Comparison of ENCODE assay signal across 31 cellular contexts in the genomic region with DNA sequence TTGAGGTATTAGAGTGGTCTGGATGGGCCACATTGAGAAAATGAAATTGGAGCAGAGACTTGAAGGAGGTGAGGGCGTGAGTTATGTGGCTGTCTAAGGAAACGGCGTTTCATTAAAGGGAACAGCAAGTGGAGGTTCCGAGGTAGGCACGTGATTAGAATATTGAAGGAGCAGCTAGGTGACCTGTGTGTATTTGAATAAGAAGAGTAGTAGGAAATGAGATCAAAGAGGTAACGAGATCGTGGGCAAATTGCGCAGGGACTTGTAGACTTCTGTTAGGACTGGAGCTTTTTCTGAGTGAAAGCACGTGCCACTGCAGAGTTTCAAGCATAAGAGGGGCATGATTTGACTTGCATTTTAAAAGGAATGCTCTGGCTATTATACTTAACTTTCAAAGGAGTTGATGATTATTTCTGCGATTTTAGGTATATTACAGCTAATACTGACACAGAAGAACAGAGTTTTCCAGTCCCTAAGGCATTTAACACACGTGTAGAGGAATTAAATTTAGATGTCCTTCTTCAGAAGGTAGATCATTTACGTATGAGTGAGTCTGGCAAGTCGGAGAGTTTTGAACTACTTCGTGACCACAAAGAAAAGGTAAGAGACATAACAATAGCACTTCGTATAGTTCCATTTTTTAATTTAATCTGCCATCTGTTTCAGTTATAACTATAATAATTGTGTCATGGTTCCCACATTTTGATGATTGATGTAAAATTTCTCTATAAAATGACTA.
"Had no signal": no experiment of that assay in that cellular context is flagged by ENCODE, and none has a peak within 500 bp of the region (broad histone marks: within the 10 kb centered on the region; RNA-seq: fewer than 3 reads in every experiment).

No MANE protein-coding gene starts in this region.

- H3K9me3 ChIP-seq: adrenal gland, body of pancreas, heart right ventricle, neutrophil, SK-N-SH, thoracic aorta had no signal

- H3K4me1 Mint-ChIP-seq: stimulated activated effector memory CD8-positive, alpha-beta T cell treated with anti-CD3 and anti-CD28 coated beads, Interleukin-12 subunit alpha, Interleukin-12 subunit beta, amount 100 ng/mL, for 72 hours had no signal

- H3K27me3 ChIP-seq: adrenal gland, body of pancreas, heart right ventricle, neutrophil had no signal

- H3K4me1 ChIP-seq: body of pancreas, heart right ventricle had no signal

- H3K4me2 ChIP-seq: SK-N-SH had no signal

- H3K27ac Mint-ChIP-seq: activated naive CD8-positive, alpha-beta T cell; activated T-cell treated with anti-CD3 and anti-CD28 coated beads, Interleukin-2, amount 50 U/mL, for 72 hours; effector memory CD8-positive, alpha-beta T cell; nephron progenitor cell; progenitor cell of endocrine pancreas; stimulated activated effector memory CD8-positive, alpha-beta T cell treated with anti-CD3 and anti-CD28 coated beads, Interleukin-12 subunit alpha, Interleukin-12 subunit beta, amount 100 ng/mL, for 72 hours; stimulated activated naive CD8-positive, alpha-beta T cell treated with anti-CD3 and anti-CD28 coated beads, Interleukin-15, Interleukin-2, amounts not matched to agents 100 ng/mL and 50 ng/mL, for 24 hours; T-helper 17 cell had no signal

- H3K9me3 Mint-ChIP-seq: activated T-cell treated with anti-CD3 and anti-CD28 coated beads, Interleukin-2, amount 50 U/mL, for 72 hours; effector memory CD8-positive, alpha-beta T cell; stimulated activated effector memory CD8-positive, alpha-beta T cell treated with anti-CD3 and anti-CD28 coated beads, Interleukin-12 subunit alpha, Interleukin-12 subunit beta, amount 100 ng/mL, for 72 hours; stimulated activated naive CD8-positive, alpha-beta T cell treated with anti-CD3 and anti-CD28 coated beads, Interleukin-15, Interleukin-2, amounts not matched to agents 100 ng/mL and 50 ng/mL, for 24 hours had no signal

- H3K36me3 Mint-ChIP-seq: naive B cell; stimulated activated effector memory CD8-positive, alpha-beta T cell treated with anti-CD3 and anti-CD28 coated beads, Interleukin-12 subunit alpha, Interleukin-12 subunit beta, amount 100 ng/mL, for 72 hours had no signal

- H3K27ac ChIP-seq: adrenal gland, body of pancreas, heart right ventricle, neutrophil, skin epidermis, thoracic aorta had no signal

- ATAC-seq: activated T-cell treated with anti-CD3 and anti-CD28 coated beads, Interleukin-2, amount 50 U/mL, for 72 hours; body of pancreas; effector memory CD8-positive, alpha-beta T cell; heart right ventricle; left cardiac atrium; sciatic nerve; stimulated activated effector memory CD8-positive, alpha-beta T cell treated with anti-CD3 and anti-CD28 coated beads, Interleukin-12 subunit alpha, Interleukin-12 subunit beta, amount 100 ng/mL, for 72 hours; T-helper 17 cell had no signal

- H3K4me3 ChIP-seq: adrenal gland, body of pancreas, heart right ventricle, thoracic aorta had no signal

- H3K4me3 Mint-ChIP-seq: activated naive CD8-positive, alpha-beta T cell; activated T-cell treated with anti-CD3 and anti-CD28 coated beads, Interleukin-2, amount 50 U/mL, for 72 hours; effector memory CD8-positive, alpha-beta T cell; naive B cell; nephron progenitor cell; stimulated activated effector memory CD8-positive, alpha-beta T cell treated with anti-CD3 and anti-CD28 coated beads, Interleukin-12 subunit alpha, Interleukin-12 subunit beta, amount 100 ng/mL, for 72 hours; stimulated activated naive CD8-positive, alpha-beta T cell treated with anti-CD3 and anti-CD28 coated beads, Interleukin-15, Interleukin-2, amounts not matched to agents 100 ng/mL and 50 ng/mL, for 24 hours; T-helper 17 cell had no signal

- DNase-seq: activated CD4-positive, alpha-beta T cell treated with anti-CD3 and anti-CD28 coated beads for 1 hour; activated CD4-positive, alpha-beta T cell treated with anti-CD3 and anti-CD28 coated beads, Interleukin-2, amount 50 U/mL, for 1 hour; activated naive CD4-positive, alpha-beta T cell; activated T-cell treated with anti-CD3 and anti-CD28 coated beads for 4 hours; activated T-cell treated with anti-CD3 and anti-CD28 coated beads, Interleukin-2, amount 50 U/mL, for 72 hours; adrenal gland; aorta; body of pancreas; caudate nucleus; cortex of kidney; effector memory CD8-positive, alpha-beta T cell; foreskin fibroblast; heart right ventricle; left cardiac atrium; naive B cell; nephron progenitor cell; retina; SK-N-SH; stimulated activated CD4-positive, alpha-beta T cell treated with anti-CD3 and anti-CD28 coated beads, Interleukin-12 subunit alpha, Interleukin-12 subunit beta, amount 100 ng/mL, for 4 hours; stimulated activated CD4-positive, alpha-beta T cell treated with anti-CD3 and anti-CD28 coated beads, Interleukin-4, amount 100 ng/mL, for 1 hour; SW 1271; T-helper 17 cell; trophoblast cell had no signal

- H3K36me3 ChIP-seq: adrenal gland, heart right ventricle, neutrophil, thoracic aorta had no signal

- H3K9ac ChIP-seq: SK-N-SH had no signal

- H3K27me3 Mint-ChIP-seq: activated naive CD8-positive, alpha-beta T cell; naive B cell; progenitor cell of endocrine pancreas; stimulated activated naive CD8-positive, alpha-beta T cell treated with anti-CD3 and anti-CD28 coated beads, Interleukin-15, Interleukin-2, amounts not matched to agents 100 ng/mL and 50 ng/mL, for 24 hours had no signal
